In the genomic region with DNA sequence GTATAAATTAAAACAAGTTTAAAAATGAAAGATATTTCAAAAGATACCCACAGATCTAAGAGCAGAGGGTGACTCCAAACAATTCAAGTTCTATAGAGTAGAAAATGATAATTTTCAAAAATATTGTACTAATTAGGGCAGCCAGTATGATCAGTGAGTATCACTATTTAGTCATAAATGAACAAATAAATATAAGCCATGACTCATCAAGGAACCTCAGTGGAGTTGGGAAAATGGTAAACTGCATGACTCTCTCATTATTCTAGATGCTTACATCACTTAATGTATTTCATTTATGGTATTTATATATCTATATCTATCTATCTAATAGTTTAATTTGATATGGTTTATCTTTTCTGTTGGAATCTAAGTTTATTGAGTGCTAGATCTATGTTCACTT, we compare ENCODE assay signal across 23 cellular contexts.
DNase-seq lines count a peak whose midpoint lies in the region; ATAC-seq, FAIRE-seq and TF ChIP-seq lines count a peak whose summit lies in the region.
"Had no signal": no experiment of that assay in that cellular context is flagged by ENCODE, and none has a peak within 500 bp of the region (broad histone marks: within the 10 kb centered on the region; RNA-seq: fewer than 3 reads in every experiment).

No MANE protein-coding gene starts in this region.

- no peak overlapping the region for H2BK5ac ChIP-seq in IMR-90 (ENCODE audit: low read depth, low read length, poor library complexity, severe bottlenecking)

- BruUV-seq in IMR-90 (replicated peaks; lab: Mats Ljungman, UMichigan) = no TSS peak

- CTCF ChIA-PET in IMR-90 (lab: Yijun Ruan, JAX) = no interaction called here

- dilution Hi-C loops in IMR-90 (cut with HindIII; ENCODE audit: low sequenced_read_pairs, unreplicated experiment) = no loop called here

- H4K91ac ChIP-seq in IMR-90 (ENCODE audit: insufficient read depth, low read depth, low read length) = no peak overlapping the region

- H3K9me1 ChIP-seq in IMR-90 (ENCODE audit: insufficient read depth, low read length) = no peaks in the 10 kb centered on the region

- in situ Hi-C loops in IMR-90 (cut with MboI; ENCODE audit: low sequenced_read_pairs) = no loop called here
- in situ Hi-C loops in KBM-7 (cut with MboI; ENCODE audit: low pct_unique_long_range_greater_than_20kb, low sequenced_read_pairs) = no loop called here

- H3K9me3 ChIP-seq in IMR-90 (ENCODE audit: control insufficient read depth, insufficient read depth, low read length) = no peaks in the 10 kb centered on the region; the same call in 1 of the 2 replicates
- H3K9me3 ChIP-seq: BE2C had no signal

- no peak overlapping the region for H3K56ac ChIP-seq in IMR-90 (ENCODE audit: extremely low read depth, insufficient read depth, low read length)

- H3K36me3 ChIP-seq in IMR-90 (ENCODE audit: control insufficient read depth, insufficient read depth, low read length) (no peaks in the 10 kb centered on the region), bronchial epithelial cell (ENCODE audit: control insufficient read depth, insufficient read depth, low read length) (no peaks in the 10 kb centered on the region)
- H3K36me3 ChIP-seq: BE2C had no signal

- no peak for TF ChIP-seq POLR2A in IMR-90 (IDR thresholded peaks at IDR 0.05; ENCODE audit: low read depth, low read length)

- H3K27ac ChIP-seq in IMR-90 (ENCODE audit: insufficient read depth, low read length) (no peak overlapping the region), dorsolateral prefrontal cortex (no peak overlapping the region)
- H3K27ac ChIP-seq: KMS-11, SK-N-MC had no signal

- no peak overlapping the region for H3K14ac ChIP-seq in IMR-90 (replicated peaks; ENCODE audit: low read depth, low read length)

- TF ChIP-seq CTCF in IMR-90 (conservative IDR thresholded peaks at IDR 0.05; ENCODE audit: low read depth, low read length) (no peak), bronchial epithelial cell (IDR thresholded peaks at IDR 0.05; ENCODE audit: insufficient read depth, low read length, severe bottlenecking) (no peak), fibroblast of mammary gland (conservative IDR thresholded peaks at IDR 0.05; ENCODE audit: control insufficient read depth, insufficient read depth, low read depth, low read length) (no peak), dorsolateral prefrontal cortex (IDR thresholded peaks at IDR 0.05 in 54 of 56, conservative IDR thresholded peaks at IDR 0.05 in 2 of 56; ENCODE audit: low read depth in 1 of 56, partially characterized antibody in 56 of 56) (no peak)

- H3K4ac ChIP-seq in IMR-90 (ENCODE audit: low read depth, low read length) = no peak overlapping the region

- ATAC-seq in IMR-90 (ENCODE audit: low read depth) = no peak
- ATAC-seq: GM12878, HepG2 had no signal

- no peak overlapping the region for H4K8ac ChIP-seq in IMR-90 (ENCODE audit: low read depth in 2 of 2, low read length in 2 of 2)

- no peak overlapping the region for H2AK5ac ChIP-seq in IMR-90 (ENCODE audit: low read depth, low read length)

- H4K20me1 ChIP-seq in IMR-90 (ENCODE audit: insufficient read depth, low read length) = no peaks in the 10 kb centered on the region

- no peak overlapping the region for H3K4me2 ChIP-seq in IMR-90 (ENCODE audit: low read depth, low read length)
- H3K4me2 ChIP-seq: KMS-11 had no signal

- H3K4me1 Mint-ChIP-seq in immature natural killer cell = no peaks in the 10 kb centered on the region
- H3K4me1 Mint-ChIP-seq: CD4-positive, CD25-positive, alpha-beta regulatory T cell had no signal

- no peak overlapping the region for H2BK120ac ChIP-seq in IMR-90 (ENCODE audit: low read depth, low read length)

- H3K36me3 Mint-ChIP-seq in immature natural killer cell = no peaks in the 10 kb centered on the region
- H3K36me3 Mint-ChIP-seq: CD4-positive, CD25-positive, alpha-beta regulatory T cell had no signal

- DNase-seq in DMS53 (lab: John Stamatoyannopoulos, UW) (peak; percentile 44), IMR-90 (peak; percentile 39), bronchial epithelial cell (ENCODE audit: low read depth) (peak; percentile 88), fibroblast of mammary gland (ENCODE audit: low read depth) (peak; percentile 72), T-helper 9 cell (no peak), KBM-7 (no peak), dorsolateral prefrontal cortex (no peak), immature natural killer cell (no peak)
- DNase-seq: BE2C; CD4-positive, CD25-positive, alpha-beta regulatory T cell; COR-L47; NCI-H1436 treated with DMSO at 0.1 percent for 48 hours; NCI-H2081; NCI-H2171 treated with DMSO at 0.1 percent for 48 hours; NCI-H446; NCI-H69; SHP77 had no signal

- POLR2A ChIA-PET in IMR-90 (lab: Charles Lee; ENCODE audit: unreplicated experiment) = no interaction called here

- H3K9ac ChIP-seq in IMR-90 (ENCODE audit: low read depth, low read length) = no peak overlapping the region
- H3K9ac ChIP-seq: KMS-11 had no signal

- H3K4me3 ChIP-seq in IMR-90 (ENCODE audit: insufficient read depth, low read depth, low read length) = no peak overlapping the region
- no peak overlapping the region for H3K4me3 ChIP-seq in bronchial epithelial cell (ENCODE audit: low read depth, low read length)
- H3K4me3 ChIP-seq in fibroblast of mammary gland (ENCODE audit: control insufficient read depth, low read depth, low read length) = no peak overlapping the region
- H3K4me3 ChIP-seq in dorsolateral prefrontal cortex = no peak overlapping the region
- H3K4me3 ChIP-seq: GM12878, SK-N-MC had no signal

- intact Hi-C loops in IMR-90 (cut with micrococcal nuclease) = no loop called here
- intact Hi-C loops in dorsolateral prefrontal cortex (cut with DNase I) = no loop called here

- no peaks in the 10 kb centered on the region for H3K79me1 ChIP-seq in IMR-90 (ENCODE audit: low read depth in 1 of 2, low read length in 2 of 2)

- TF ChIP-seq RAD21 in IMR-90 (IDR thresholded peaks at IDR 0.05; ENCODE audit: low read length) = no peak

- H3K27ac Mint-ChIP-seq in immature natural killer cell = no peak overlapping the region
- H3K27ac Mint-ChIP-seq: CD4-positive, CD25-positive, alpha-beta regulatory T cell had no signal

- H2AK9ac ChIP-seq in IMR-90 (replicated peaks; ENCODE audit: low read depth, low read length, poor library complexity) = no peak overlapping the region

- no peak for FAIRE-seq in bronchial epithelial cell (lab: Jason Lieb, UNC)
- FAIRE-seq: GM12878, H1, HepG2, RCC 7860 had no signal

- H2AFZ ChIP-seq in IMR-90 (replicated peaks; ENCODE audit: low read length, poor library complexity) = no peak overlapping the region

- H2BK20ac ChIP-seq in IMR-90 (ENCODE audit: low read depth, low read length) = no peak overlapping the region

- H3K9me3 Mint-ChIP-seq in immature natural killer cell = peaks cover 0 to 26% (median 11%) of the 10 kb centered on the region in 6 donors

- no peak overlapping the region for H3K18ac ChIP-seq in IMR-90 (ENCODE audit: low read depth, low read length)

- no peaks in the 10 kb centered on the region for H3K27me3 ChIP-seq in IMR-90 (ENCODE audit: control insufficient read depth, insufficient read depth, low read length)
- no peaks in the 10 kb centered on the region for H3K27me3 ChIP-seq in bronchial epithelial cell (ENCODE audit: control insufficient read depth, insufficient read depth, low read length)
- H3K27me3 ChIP-seq in dorsolateral prefrontal cortex = no peaks in the 10 kb centered on the region
- H3K27me3 ChIP-seq: BE2C had no signal

- peaks cover 0 to 1% (median 0%) of the 10 kb centered on the region in 3 donors for H3K27me3 Mint-ChIP-seq in immature natural killer cell (ENCODE audit: low read depth in 3 of 3)
- H3K27me3 Mint-ChIP-seq: CD4-positive, CD25-positive, alpha-beta regulatory T cell had no signal

- H3K23ac ChIP-seq in IMR-90 (ENCODE audit: low read depth, low read length) = no peak overlapping the region

- no peak overlapping the region for H2BK15ac ChIP-seq in IMR-90 (ENCODE audit: low read depth, low read length)

- no peaks in the 10 kb centered on the region for H3K4me1 ChIP-seq in IMR-90 (ENCODE audit: control insufficient read depth, insufficient read depth, low read length)

- no peak overlapping the region for H4K5ac ChIP-seq in IMR-90 (ENCODE audit: low read depth, low read length)

- H3K4me3 Mint-ChIP-seq in immature natural killer cell = no peak overlapping the region
- H3K4me3 Mint-ChIP-seq: CD4-positive, CD25-positive, alpha-beta regulatory T cell had no signal

TF ChIP-seq in IMR-90, 13 proteins besides CTCF, POLR2A, EP300 and RAD21:
- TF ChIP-seq MAZ (IDR thresholded peaks at IDR 0.05; ENCODE audit: borderline replicate concordance, low read depth, low read length) = no peak

Comparison
In these comparisons a context has a peak if more than half of its experiments do, and no peak if none do; other contexts are left out.
1. DNase-seq: peak in DMS53 (single experiment), IMR-90 (single experiment), bronchial epithelial cell (single experiment) and fibroblast of mammary gland (single experiment); none in T-helper 9 cell (single experiment), KBM-7 (single experiment), dorsolateral prefrontal cortex (0 of 10) and immature natural killer cell (0 of 3).